In the genomic region with DNA sequence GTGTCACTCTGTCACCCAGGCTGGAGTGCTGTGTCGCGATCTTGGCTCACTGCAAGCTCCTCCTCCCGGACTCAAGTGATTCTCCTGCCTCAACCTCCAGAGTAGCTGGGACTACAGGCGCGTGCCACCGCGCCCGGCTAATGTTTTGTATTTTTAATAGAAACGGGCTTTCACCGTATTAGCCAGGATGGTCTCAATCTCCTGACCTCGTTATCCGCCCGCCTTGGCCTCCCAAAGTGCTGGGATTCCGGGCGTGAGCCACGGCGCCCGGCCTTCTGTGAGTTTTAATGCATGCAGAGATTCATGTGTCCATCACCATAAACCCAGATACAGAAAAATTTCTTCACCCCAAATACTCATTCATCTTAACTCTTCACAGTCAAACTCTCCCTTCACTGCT, we compare ENCODE assay signal across 29 cellular contexts.
"Had no signal": no experiment of that assay in that cellular context is flagged by ENCODE, and none has a peak within 500 bp of the region (broad histone marks: within the 10 kb centered on the region; RNA-seq: fewer than 3 reads in every experiment).

No MANE protein-coding gene starts in this region.

- DNase-seq: stimulated activated CD4-positive, alpha-beta T cell treated with anti-CD3 and anti-CD28 coated beads, Interleukin-2, amount 100 ng/mL, for 48 hours; stimulated activated CD4-positive, alpha-beta T cell treated with anti-CD3 and anti-CD28 coated beads, Interleukin-4, amount 100 ng/mL, for 1 hour; stimulated activated CD4-positive, alpha-beta T cell treated with anti-CD3 and anti-CD28 coated beads, Interleukin-4, amount 100 ng/mL, for 24 hours; stimulated activated CD4-positive, alpha-beta T cell treated with anti-CD3 and anti-CD28 coated beads, Interleukin-4, amount 100 ng/mL, for 4 hours; stimulated activated CD8-positive, alpha-beta memory T cell treated with anti-CD3 and anti-CD28 coated beads, Interleukin-4, amount 100 ng/mL, for 48 hours; stimulated activated naive B cell treated with anti-CD40 and anti-IgM and Interleukin-4, amounts not matched to agents 10 μg/mL and 1 μg/mL and 100 μg/mL, for 72 hours; stimulated activated naive CD4-positive, alpha-beta T cell; stimulated activated naive CD4-positive, alpha-beta T cell treated with Interleukin-2 at 50 U/mL for 16 hours; stimulated activated naive CD8-positive, alpha-beta T cell treated with anti-CD3 and anti-CD28 coated beads, Interleukin-15, amount 100 ng/mL, for 72 hours; stimulated activated naive CD8-positive, alpha-beta T cell treated with anti-CD3 and anti-CD28 coated beads, Interleukin-15, Interleukin-2, amounts not matched to agents 100 U/mL and 50 U/mL, for 24 hours; stomach; substantia nigra; testis; thyroid gland; tibial artery; transverse colon; trophoblast cell; upper lobe of right lung; uterus had no signal

- H3K27ac Mint-ChIP-seq: stimulated activated effector memory CD8-positive, alpha-beta T cell treated with anti-CD3 and anti-CD28 coated beads, Interleukin-12 subunit alpha, Interleukin-12 subunit beta, amount 100 ng/mL, for 72 hours; stimulated activated memory B cell treated with anti-CD40 and anti-IgM and Interleukin-4, amounts not matched to agents 10 μg/mL and 1 μg/mL and 100 μg/mL, for 72 hours; stimulated activated naive B cell treated with anti-CD40 and anti-IgM and Interleukin-4, amounts not matched to agents 10 μg/mL and 1 μg/mL and 100 μg/mL, for 72 hours; stimulated activated naive CD8-positive, alpha-beta T cell treated with anti-CD3 and anti-CD28 coated beads, Interleukin-15, amount 100 ng/mL, for 72 hours; stimulated activated naive CD8-positive, alpha-beta T cell treated with anti-CD3 and anti-CD28 coated beads, Interleukin-15, Interleukin-2, amounts not matched to agents 100 ng/mL and 50 ng/mL, for 24 hours; type B pancreatic cell had no signal

- ATAC-seq: stimulated activated effector memory CD8-positive, alpha-beta T cell treated with anti-CD3 and anti-CD28 coated beads, Interleukin-12 subunit alpha, Interleukin-12 subunit beta, amount 100 ng/mL, for 72 hours; stimulated activated memory B cell treated with anti-CD40 and anti-IgM and Interleukin-4, amounts not matched to agents 10 μg/mL and 1 μg/mL and 100 μg/mL, for 72 hours; stimulated activated naive B cell treated with anti-CD40 and anti-IgM and Interleukin-4, amounts not matched to agents 10 μg/mL and 1 μg/mL and 100 μg/mL, for 72 hours; stimulated activated naive CD8-positive, alpha-beta T cell treated with anti-CD3 and anti-CD28 coated beads, Interleukin-15, amount 100 ng/mL, for 72 hours; stimulated activated naive CD8-positive, alpha-beta T cell treated with anti-CD3 and anti-CD28 coated beads, Interleukin-15, Interleukin-2, amounts not matched to agents 100 U/mL and 50 U/mL, for 24 hours; upper lobe of right lung had no signal

- H3K9me3 Mint-ChIP-seq: type B pancreatic cell had no signal

- H3K4me1 ChIP-seq: stomach, suprapubic skin, testis, thyroid gland, tibial artery, tibial nerve, transverse colon, upper lobe of left lung, upper lobe of right lung, uterus, vagina had no signal

- H3K27me3 Mint-ChIP-seq: stimulated activated memory B cell treated with anti-CD40 and anti-IgM and Interleukin-4, amounts not matched to agents 10 μg/mL and 1 μg/mL and 100 μg/mL, for 72 hours; stimulated activated naive B cell treated with anti-CD40 and anti-IgM and Interleukin-4, amounts not matched to agents 10 μg/mL and 1 μg/mL and 100 μg/mL, for 72 hours; stimulated activated naive CD8-positive, alpha-beta T cell treated with anti-CD3 and anti-CD28 coated beads, Interleukin-15, amount 100 ng/mL, for 72 hours; stimulated activated naive CD8-positive, alpha-beta T cell treated with anti-CD3 and anti-CD28 coated beads, Interleukin-15, Interleukin-2, amounts not matched to agents 100 ng/mL and 50 ng/mL, for 24 hours; type B pancreatic cell had no signal

- H3K36me3 ChIP-seq: stomach, suprapubic skin, thoracic aorta, thyroid gland, tibial artery, tibial nerve, upper lobe of left lung, upper lobe of right lung, uterus, vagina had no signal

- H3K4me1 Mint-ChIP-seq: stimulated activated effector memory CD8-positive, alpha-beta T cell treated with anti-CD3 and anti-CD28 coated beads, Interleukin-12 subunit alpha, Interleukin-12 subunit beta, amount 100 ng/mL, for 72 hours; stimulated activated memory B cell treated with anti-CD40 and anti-IgM and Interleukin-4, amounts not matched to agents 10 μg/mL and 1 μg/mL and 100 μg/mL, for 72 hours; stimulated activated naive B cell treated with anti-CD40 and anti-IgM and Interleukin-4, amounts not matched to agents 10 μg/mL and 1 μg/mL and 100 μg/mL, for 72 hours; stimulated activated naive CD8-positive, alpha-beta T cell treated with anti-CD3 and anti-CD28 coated beads, Interleukin-15, amount 100 ng/mL, for 72 hours had no signal

- H3K36me3 Mint-ChIP-seq: stimulated activated effector memory CD8-positive, alpha-beta T cell treated with anti-CD3 and anti-CD28 coated beads, Interleukin-12 subunit alpha, Interleukin-12 subunit beta, amount 100 ng/mL, for 72 hours; stimulated activated memory B cell treated with anti-CD40 and anti-IgM and Interleukin-4, amounts not matched to agents 10 μg/mL and 1 μg/mL and 100 μg/mL, for 72 hours; stimulated activated naive B cell treated with anti-CD40 and anti-IgM and Interleukin-4, amounts not matched to agents 10 μg/mL and 1 μg/mL and 100 μg/mL, for 72 hours; type B pancreatic cell had no signal

- H3K4me3 ChIP-seq: stomach, suprapubic skin, testis, thoracic aorta, thyroid gland, tibial artery, tibial nerve, transverse colon, upper lobe of left lung, upper lobe of right lung, uterus, vagina had no signal

- H3K4me3 Mint-ChIP-seq: stimulated activated effector memory CD8-positive, alpha-beta T cell treated with anti-CD3 and anti-CD28 coated beads, Interleukin-12 subunit alpha, Interleukin-12 subunit beta, amount 100 ng/mL, for 72 hours; stimulated activated memory B cell treated with anti-CD40 and anti-IgM and Interleukin-4, amounts not matched to agents 10 μg/mL and 1 μg/mL and 100 μg/mL, for 72 hours; stimulated activated naive B cell treated with anti-CD40 and anti-IgM and Interleukin-4, amounts not matched to agents 10 μg/mL and 1 μg/mL and 100 μg/mL, for 72 hours; stimulated activated naive CD8-positive, alpha-beta T cell treated with anti-CD3 and anti-CD28 coated beads, Interleukin-15, amount 100 ng/mL, for 72 hours; stimulated activated naive CD8-positive, alpha-beta T cell treated with anti-CD3 and anti-CD28 coated beads, Interleukin-15, Interleukin-2, amounts not matched to agents 100 ng/mL and 50 ng/mL, for 24 hours; type B pancreatic cell had no signal

- FAIRE-seq: urothelium cell line had no signal

- H3K9me3 ChIP-seq: suprapubic skin, testis, thoracic aorta, thyroid gland, tibial artery, tibial nerve, upper lobe of left lung, upper lobe of right lung, uterus, vagina had no signal

- H3K27ac ChIP-seq: stomach, suprapubic skin, testis, thoracic aorta, thyroid gland, tibial artery, tibial nerve, transverse colon, upper lobe of left lung, upper lobe of right lung, uterus, vagina had no signal
